1 cellular context compared by ENCODE assay signal in the genomic region with DNA sequence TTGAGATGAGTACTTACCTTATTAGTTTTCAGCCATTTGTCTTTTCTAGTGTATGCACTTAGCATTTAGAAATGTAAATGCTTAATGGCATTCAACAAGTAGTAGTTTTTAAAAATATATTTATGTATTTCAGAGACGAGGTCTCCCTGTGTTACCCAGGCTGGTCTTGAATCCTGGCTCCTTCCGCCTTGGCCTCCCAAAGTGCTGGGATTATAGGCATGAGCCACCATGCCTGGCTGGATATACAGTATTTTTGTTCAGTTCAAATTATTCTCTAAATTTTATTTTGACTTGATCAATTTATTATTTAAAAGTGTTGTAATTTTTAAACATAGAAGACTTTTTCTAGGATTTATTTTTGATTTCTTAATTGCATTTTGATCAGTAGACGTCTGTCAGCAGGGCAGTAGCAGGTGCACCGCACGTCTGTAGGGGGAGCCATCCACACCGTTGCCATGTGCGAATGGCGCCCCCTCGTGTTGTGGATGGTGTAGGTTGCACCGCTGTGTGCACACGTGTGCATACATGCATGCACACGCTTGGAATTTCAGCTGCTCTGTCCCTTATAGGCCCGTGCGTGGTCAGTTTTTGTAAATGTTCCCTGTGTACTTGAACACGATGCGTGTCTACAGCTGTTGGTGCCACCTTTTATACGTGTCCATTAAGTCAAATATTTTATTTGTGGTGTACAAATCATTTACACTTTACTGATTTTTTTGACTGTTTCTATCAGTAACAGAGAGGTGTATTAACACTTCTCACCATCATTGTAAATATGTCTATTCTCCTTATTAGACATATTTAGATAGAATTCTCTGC.
TF ChIP-seq lines count a peak whose summit lies in the region.

No MANE protein-coding gene starts in this region.

TF ChIP-seq in HepG2, 621 proteins besides CTCF, POLR2A, EP300 and RAD21 (continued from another document and continues in another):
- TF ChIP-seq ZNF800 (CRISPR knock-in tag; IDR thresholded peaks at IDR 0.05) (peak; percentile 39; the same call in 1 of the 2 replicates), AKAP8 (CRISPR knock-in tag; IDR thresholded peaks at IDR 0.05) (no peak), ZFP41 (CRISPR knock-in tag; IDR thresholded peaks at IDR 0.05; ENCODE audit: borderline replicate concordance) (peak; percentile 58; the same call in 1 of the 2 replicates), REL (CRISPR knock-in tag; conservative IDR thresholded peaks at IDR 0.05) (no peak), ZNF567 (CRISPR knock-in tag; IDR thresholded peaks at IDR 0.05; ENCODE audit: borderline replicate concordance) (peak; percentile 66), NFE2L1 (CRISPR knock-in tag; IDR thresholded peaks at IDR 0.05; ENCODE audit: borderline replicate concordance) (no peak), MIER3 (CRISPR knock-in tag; IDR thresholded peaks at IDR 0.05; ENCODE audit: borderline replicate concordance) (peak; percentile 87; the same call in 1 of the 2 replicates), PITX1 (CRISPR knock-in tag; IDR thresholded peaks at IDR 0.05) (peak; percentile 38; the same call in 1 of the 2 replicates), ZNF572 (CRISPR knock-in tag; IDR thresholded peaks at IDR 0.05) (no peak), YY1 (IDR thresholded peaks at IDR 0.05; ENCODE audit: insufficient read depth, insufficient replicate concordance, low read depth, low read length) (peak; percentile 79), TAF1 (CRISPR knock-in tag; IDR thresholded peaks at IDR 0.05) (no peak), CENPT (CRISPR knock-in tag; IDR thresholded peaks at IDR 0.05; ENCODE audit: low read depth) (no peak), ZNF564 (CRISPR knock-in tag; IDR thresholded peaks at IDR 0.05) (no peak), ZNF616 (CRISPR knock-in tag; IDR thresholded peaks at IDR 0.05; ENCODE audit: low read depth) (no peak), ISX (CRISPR knock-in tag; conservative IDR thresholded peaks at IDR 0.05) (no peak), SATB2 (CRISPR knock-in tag; IDR thresholded peaks at IDR 0.05) (no peak), ZFP1 (CRISPR knock-in tag; IDR thresholded peaks at IDR 0.05) (no peak), SOX5 (CRISPR knock-in tag; IDR thresholded peaks at IDR 0.05; ENCODE audit: borderline replicate concordance) (peak; percentile 59; the same call in 1 of the 2 replicates), LRRFIP1 (CRISPR knock-in tag; conservative IDR thresholded peaks at IDR 0.05) (no peak), FOXM1 (CRISPR knock-in tag; IDR thresholded peaks at IDR 0.05) (no peak), PTBP1 (IDR thresholded peaks at IDR 0.05; ENCODE audit: low read depth, low read length, poor library complexity, severe bottlenecking) (peak; percentile 85), ZBTB1 (CRISPR knock-in tag; IDR thresholded peaks at IDR 0.05; ENCODE audit: borderline replicate concordance) (no peak), ZNF335 (CRISPR knock-in tag; IDR thresholded peaks at IDR 0.05) (0 out of 2 replicates have a peak, but pooled peaks have one; percentile 39), ZNF350 (CRISPR knock-in tag; IDR thresholded peaks at IDR 0.05; ENCODE audit: borderline replicate concordance, low read depth) (peak; percentile 71; the same call in 1 of the 2 replicates), PAF1 (CRISPR knock-in tag; IDR thresholded peaks at IDR 0.05) (no peak), ZHX1 (CRISPR knock-in tag; IDR thresholded peaks at IDR 0.05; ENCODE audit: low read depth) (0 out of 2 replicates have a peak, but pooled peaks have one; percentile 40), ASH2L (IDR thresholded peaks at IDR 0.05; ENCODE audit: insufficient read length, low read depth, low read length) (peak; percentile 51), ELF4 (CRISPR knock-in tag; IDR thresholded peaks at IDR 0.05; ENCODE audit: borderline replicate concordance) (no peak), ZBTB40 (IDR thresholded peaks at IDR 0.05) (no peak), ZBTB40 (CRISPR knock-in tag; IDR thresholded peaks at IDR 0.05) (no peak)
- TF ChIP-seq, protein P1, sequence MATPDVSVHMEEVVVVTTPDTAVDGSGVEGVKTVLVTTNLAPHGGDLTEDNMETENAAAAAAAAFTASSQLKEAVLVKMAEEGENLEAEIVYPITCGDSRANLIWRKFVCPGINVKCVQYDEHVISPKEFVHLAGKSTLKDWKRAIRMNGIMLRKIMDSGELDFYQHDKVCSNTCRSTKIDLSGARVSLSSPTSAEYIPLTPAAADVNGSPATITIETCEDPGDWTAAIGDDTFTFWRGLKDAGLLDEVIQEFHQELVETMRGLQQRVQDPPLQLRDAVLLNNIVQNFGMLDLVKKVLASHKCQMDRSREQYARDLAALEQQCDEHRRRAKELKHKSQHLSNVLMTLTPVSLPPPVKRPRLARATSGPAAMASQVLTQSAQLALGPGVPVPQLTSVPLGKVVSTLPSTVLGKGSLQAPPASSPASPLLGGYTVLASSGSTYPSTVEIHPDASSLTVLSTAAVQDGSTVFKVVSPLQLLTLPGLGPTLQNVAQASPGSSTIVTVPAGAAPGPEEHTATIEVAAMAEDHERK (CRISPR knock-in tag; IDR thresholded peaks at IDR 0.05; ENCODE audit: low read depth), result no peak
- TF ChIP-seq, protein P2, sequence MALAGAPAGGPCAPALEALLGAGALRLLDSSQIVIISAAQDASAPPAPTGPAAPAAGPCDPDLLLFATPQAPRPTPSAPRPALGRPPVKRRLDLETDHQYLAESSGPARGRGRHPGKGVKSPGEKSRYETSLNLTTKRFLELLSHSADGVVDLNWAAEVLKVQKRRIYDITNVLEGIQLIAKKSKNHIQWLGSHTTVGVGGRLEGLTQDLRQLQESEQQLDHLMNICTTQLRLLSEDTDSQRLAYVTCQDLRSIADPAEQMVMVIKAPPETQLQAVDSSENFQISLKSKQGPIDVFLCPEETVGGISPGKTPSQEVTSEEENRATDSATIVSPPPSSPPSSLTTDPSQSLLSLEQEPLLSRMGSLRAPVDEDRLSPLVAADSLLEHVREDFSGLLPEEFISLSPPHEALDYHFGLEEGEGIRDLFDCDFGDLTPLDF (CRISPR knock-in tag; IDR thresholded peaks at IDR 0.05), result no peak
- TF ChIP-seq, protein P3, sequence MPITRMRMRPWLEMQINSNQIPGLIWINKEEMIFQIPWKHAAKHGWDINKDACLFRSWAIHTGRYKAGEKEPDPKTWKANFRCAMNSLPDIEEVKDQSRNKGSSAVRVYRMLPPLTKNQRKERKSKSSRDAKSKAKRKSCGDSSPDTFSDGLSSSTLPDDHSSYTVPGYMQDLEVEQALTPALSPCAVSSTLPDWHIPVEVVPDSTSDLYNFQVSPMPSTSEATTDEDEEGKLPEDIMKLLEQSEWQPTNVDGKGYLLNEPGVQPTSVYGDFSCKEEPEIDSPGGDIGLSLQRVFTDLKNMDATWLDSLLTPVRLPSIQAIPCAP (CRISPR knock-in tag; IDR thresholded peaks at IDR 0.05; ENCODE audit: low read depth), result no peak
- TF ChIP-seq, protein P4, sequence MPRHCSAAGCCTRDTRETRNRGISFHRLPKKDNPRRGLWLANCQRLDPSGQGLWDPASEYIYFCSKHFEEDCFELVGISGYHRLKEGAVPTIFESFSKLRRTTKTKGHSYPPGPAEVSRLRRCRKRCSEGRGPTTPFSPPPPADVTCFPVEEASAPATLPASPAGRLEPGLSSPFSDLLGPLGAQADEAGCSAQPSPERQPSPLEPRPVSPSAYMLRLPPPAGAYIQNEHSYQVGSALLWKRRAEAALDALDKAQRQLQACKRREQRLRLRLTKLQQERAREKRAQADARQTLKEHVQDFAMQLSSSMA (CRISPR knock-in tag; IDR thresholded peaks at IDR 0.05), result no peak
